ENCODE assay signal across 21 cellular contexts in the genomic region with DNA sequence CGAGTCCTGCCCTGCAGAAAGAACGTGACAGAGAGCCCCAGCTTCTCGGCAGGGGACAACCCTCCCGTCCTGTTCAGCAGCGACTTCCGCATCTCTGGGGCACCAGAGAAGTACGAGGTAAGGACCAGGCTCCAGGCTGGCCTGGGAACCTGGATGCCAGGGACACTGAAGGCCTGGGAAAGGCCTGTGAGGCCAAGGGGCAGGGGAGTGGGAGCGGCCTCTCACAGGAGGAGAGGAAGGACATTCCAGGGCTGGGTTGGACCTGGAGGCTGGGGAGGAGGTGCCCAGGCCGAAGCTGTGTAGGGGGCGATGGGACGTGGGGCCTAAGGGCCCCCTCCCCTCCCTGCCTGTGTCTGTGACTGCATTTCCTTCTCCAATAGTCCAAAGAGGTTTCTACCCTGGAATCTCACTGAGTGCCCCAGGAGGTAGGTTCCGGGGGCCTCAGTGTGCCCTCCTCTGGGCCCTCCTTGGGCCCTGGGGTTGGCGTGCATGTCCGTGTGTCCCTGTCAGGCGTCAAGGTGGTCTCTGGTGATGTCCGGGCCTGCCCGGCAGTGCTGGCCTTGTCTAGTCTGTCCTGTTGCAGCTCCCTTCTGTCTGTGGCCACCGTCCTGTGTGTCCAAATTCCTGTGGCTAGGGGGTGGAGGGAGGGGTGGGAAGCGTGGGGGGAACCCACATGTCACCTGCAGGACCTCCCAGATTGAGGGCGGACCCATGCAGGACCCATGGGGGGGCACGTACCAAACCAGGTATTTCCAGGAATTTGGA. TPM values are rescaled to one million over a fixed set of nuclear protein-coding genes. Genes with fewer than 3 reads are reported as not detected.
DNase-seq lines count a peak whose midpoint lies in the region; ATAC-seq and TF ChIP-seq lines count a peak whose summit lies in the region.
"Had no signal": no experiment of that assay in that cellular context is flagged by ENCODE, and none has a peak within 500 bp of the region (broad histone marks: within the 10 kb centered on the region; RNA-seq: fewer than 3 reads in every experiment).

No MANE protein-coding gene starts in this region.

- no peak overlapping the region for H3K27ac ChIP-seq in endodermal cell (ENCODE audit: low read depth, low read length)
- H3K27ac ChIP-seq: C4-2B, GM23248 had no signal

- ATAC-seq in Right ventricle myocardium superior (ENCODE audit: poor library complexity) (no peak), Right ventricle myocardium inferior (no peak), GM21723 (IDR thresholded peaks at IDR 0.05; ENCODE audit: unreplicated experiment) (no peak), GM21737 (IDR thresholded peaks at IDR 0.05; ENCODE audit: unreplicated experiment) (no peak)
- ATAC-seq: T-cell had no signal

- no peak overlapping the region for H3K9ac ChIP-seq in endodermal cell (ENCODE audit: extremely low read depth, low read length, poor library complexity, severe bottlenecking)
- H3K9ac ChIP-seq: GM23248 had no signal

- H3K27ac Mint-ChIP-seq in endodermal cell (no peak overlapping the region), nephron progenitor cell (peak overlapping the region; percentile 32)
- H3K27ac Mint-ChIP-seq: T-cell had no signal

- 84 to 88% methylated on average over 6 to 21 of the region's 21 CpGs for whole genome bisulfite sequencing in endodermal cell (ENCODE audit: insufficient coverage in 1 of 2, insufficient read length in 1 of 2), 2 experiments

- H3K4me3 Mint-ChIP-seq in endodermal cell (no peak overlapping the region), nephron progenitor cell (no peak overlapping the region)
- H3K4me3 Mint-ChIP-seq: T-cell had no signal

- H3K27me3 Mint-ChIP-seq in endodermal cell (ENCODE audit: insufficient read depth) (no peaks in the 10 kb centered on the region), nephron progenitor cell (ENCODE audit: low read depth, poor library complexity) (peaks cover 5% of the 10 kb centered on the region)
- H3K27me3 Mint-ChIP-seq: T-cell had no signal

- H3K9me3 ChIP-seq in endodermal cell (ENCODE audit: control insufficient read depth, low read length) = no peaks in the 10 kb centered on the region

- no peaks in the 10 kb centered on the region for H3K36me3 ChIP-seq in endodermal cell (ENCODE audit: control insufficient read depth, insufficient read depth, low read length)

- H3K9me3 Mint-ChIP-seq in endodermal cell = no peaks in the 10 kb centered on the region
- no peaks in the 10 kb centered on the region for H3K9me3 Mint-ChIP-seq in nephron progenitor cell
- H3K9me3 Mint-ChIP-seq: T-cell had no signal

- TF ChIP-seq CTCF in endodermal cell (conservative IDR thresholded peaks at IDR 0.05) (no peak), nephron progenitor cell (IDR thresholded peaks at IDR 0.05) (no peak)

- H3K27me3 ChIP-seq in endodermal cell (ENCODE audit: control insufficient read depth, insufficient read depth, low read length, poor library complexity, severe bottlenecking) = no peaks in the 10 kb centered on the region

- intact Hi-C loops in Right ventricle myocardium superior (cut with DNase I) = no loop called here
- intact Hi-C loops in Right ventricle myocardium inferior (cut with DNase I) = no loop called here

- H3K4me3 ChIP-seq in endodermal cell (ENCODE audit: low read length) = no peak overlapping the region
- H3K4me3 ChIP-seq: GM23248 had no signal

- H3K4me1 Mint-ChIP-seq in endodermal cell (no peaks in the 10 kb centered on the region), nephron progenitor cell (peaks cover 96% of the 10 kb centered on the region)

- peak; percentile 14 for DNase-seq in Right ventricle myocardium superior
- no peak for DNase-seq in Right ventricle myocardium inferior (ENCODE audit: missing footprints)
- DNase-seq in endodermal cell = peak; percentile 55
- DNase-seq in nephron progenitor cell = no peak
- DNase-seq in iPS-NIHi7 (ENCODE audit: extremely low spot score) = no peak
- DNase-seq in NCI-H2081 treated with DMSO at 0.1 percent for 48 hours (lab: John Stamatoyannopoulos, UW) = no peak
- DNase-seq: 8988T, DMS153, GM23248, KG1, NCI-H1092, NCI-H446, NCI-H748 treated with DMSO at 0.1 percent for 48 hours, T-cell had no signal

- H3K4me1 ChIP-seq in endodermal cell (ENCODE audit: control insufficient read depth, insufficient read depth, low read length) = no peaks in the 10 kb centered on the region

- H3K36me3 Mint-ChIP-seq in endodermal cell (ENCODE audit: low read depth) (no peaks in the 10 kb centered on the region), nephron progenitor cell (ENCODE audit: low read depth) (no peaks in the 10 kb centered on the region)
- H3K36me3 Mint-ChIP-seq: T-cell had no signal

RNA-seq across cellular contexts. Expression of gene CD22, which starts 16.9 kb away (rescaled TPM):
- 0.56 TPM for total RNA-seq in Right ventricle myocardium superior
- total RNA-seq in Right ventricle myocardium inferior = 0.19 TPM
- total RNA-seq in endodermal cell = not detected
- polyA plus RNA-seq in endodermal cell (2013, experiment 1 of 2) = not detected
- polyA plus RNA-seq in endodermal cell (2013, experiment 2 of 2) = not detected
- total RNA-seq: GM23248 had no signal

RNA-seq across cellular contexts. Expression of gene MAG, which starts 20.1 kb away (rescaled TPM):
- not detected for total RNA-seq in Right ventricle myocardium superior
- not detected for total RNA-seq in Right ventricle myocardium inferior
- not detected for total RNA-seq in endodermal cell
- not detected for polyA plus RNA-seq in endodermal cell (2013, experiment 1 of 2)
- polyA plus RNA-seq in endodermal cell (2013, experiment 2 of 2) = not detected
- total RNA-seq: GM23248, HT1080, M059J, RPMI7951, SK-MEL-5 had no signal
- polyA plus RNA-seq: GM23248 had no signal

RNA-seq across cellular contexts. Expression of gene HAMP, which starts 29.8 kb away (rescaled TPM):
- not detected for total RNA-seq in Right ventricle myocardium superior
- not detected for total RNA-seq in Right ventricle myocardium inferior
- total RNA-seq in endodermal cell = 1 to 10 TPM in 1 of 2 donors, under 1 TPM in 1; 0.35 to 1.3 TPM
- 0.25 TPM for polyA plus RNA-seq in endodermal cell (2013, experiment 1 of 2)
- polyA plus RNA-seq in endodermal cell (2013, experiment 2 of 2) = 0.25 TPM
- total RNA-seq: GM23248, HT1080, M059J, RPMI7951, SK-MEL-5 had no signal
- polyA plus RNA-seq: GM23248 had no signal

RNA-seq across cellular contexts. Expression of gene FFAR1, which starts 35.6 kb away (rescaled TPM):
- not detected for total RNA-seq in Right ventricle myocardium superior
- not detected for total RNA-seq in Right ventricle myocardium inferior
- total RNA-seq in endodermal cell = not detected
- not detected for polyA plus RNA-seq in endodermal cell (2013, experiment 1 of 2)
- polyA plus RNA-seq in endodermal cell (2013, experiment 2 of 2) = not detected
- total RNA-seq: GM23248, M059J, RPMI7951, SK-MEL-5 had no signal
- polyA plus RNA-seq: GM23248 had no signal

RNA-seq across cellular contexts. Expression of gene USF2, which starts 43.3 kb away (rescaled TPM):
- 141 TPM for total RNA-seq in Right ventricle myocardium superior
- total RNA-seq in Right ventricle myocardium inferior = 151 TPM
- total RNA-seq in endodermal cell = 100 to 1,000 TPM; 111 to 121 TPM
- polyA plus RNA-seq in endodermal cell (2013, experiment 1 of 2) = 120 TPM
- 121 TPM for polyA plus RNA-seq in endodermal cell (2013, experiment 2 of 2)

Comparison
In these comparisons a context has a peak if more than half of its experiments do, and no peak if none do; other contexts are left out.
1. DNase-seq: peak in Right ventricle myocardium superior (single experiment) and endodermal cell (single experiment); none in Right ventricle myocardium inferior (single experiment), nephron progenitor cell (single experiment), iPS-NIHi7 (single experiment) and NCI-H2081 treated with DMSO at 0.1 percent for 48 hours (single experiment).